1 cellular context compared by ENCODE assay signal in genomic region chr10:23157239-23157661, GRCh38.
TF ChIP-seq lines count a peak whose summit lies in the region.

No MANE protein-coding gene starts in this region.

TF ChIP-seq in HepG2, 621 proteins besides CTCF, POLR2A, EP300 and RAD21:
- no peak for TF ChIP-seq ZFP36L2 (CRISPR knock-in tag; IDR thresholded peaks at IDR 0.05)
- TF ChIP-seq CBX1 (IDR thresholded peaks at IDR 0.05; ENCODE audit: low read depth): no peak
- TF ChIP-seq YEATS2 (CRISPR knock-in tag; IDR thresholded peaks at IDR 0.05; ENCODE audit: borderline replicate concordance): no peak
- TF ChIP-seq TAF15 (IDR thresholded peaks at IDR 0.05; ENCODE audit: low read depth, low read length, poor library complexity, severe bottlenecking): no peak
- TF ChIP-seq NFRKB (IDR thresholded peaks at IDR 0.05): no peak
- no peak for TF ChIP-seq CBX5 (CRISPR knock-in tag; IDR thresholded peaks at IDR 0.05; ENCODE audit: borderline replicate concordance)
- no peak for TF ChIP-seq AGO1 (IDR thresholded peaks at IDR 0.05; ENCODE audit: low read depth, low read length, poor library complexity, severe bottlenecking)
- TF ChIP-seq SRSF1 (optimal IDR thresholded peaks at IDR 0.05; ENCODE audit: low read depth, low read length): no peak
- no peak for TF ChIP-seq PBX3 (CRISPR knock-in tag; IDR thresholded peaks at IDR 0.05; ENCODE audit: borderline replicate concordance)
TF ChIP-seq in HepG2: peak in this region for 0.
